12 cellular contexts compared by ENCODE assay signal in the genomic region with DNA sequence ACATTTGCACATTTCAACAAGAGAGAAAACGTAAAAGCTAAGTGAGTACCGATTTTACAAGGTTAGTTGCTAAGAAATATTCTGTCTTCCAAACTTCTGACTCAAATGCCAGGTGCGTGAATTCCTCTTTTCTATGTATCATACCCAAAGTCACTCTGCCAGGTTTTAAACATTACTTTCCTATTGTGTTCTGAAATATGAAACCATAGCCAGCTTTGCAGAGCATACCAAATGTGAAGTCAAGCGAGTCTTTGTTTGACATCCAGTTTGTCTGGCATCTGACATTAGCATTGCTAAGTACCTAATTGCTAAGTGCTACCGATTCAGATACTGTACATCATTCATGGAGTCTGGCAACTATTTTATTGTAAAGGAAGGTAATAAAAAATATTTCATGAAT.
DNase-seq lines count a peak whose midpoint lies in the region; ATAC-seq and TF ChIP-seq lines count a peak whose summit lies in the region.
"Had no signal": no experiment of that assay in that cellular context is flagged by ENCODE, and none has a peak within 500 bp of the region (broad histone marks: within the 10 kb centered on the region; RNA-seq: fewer than 3 reads in every experiment).

No MANE protein-coding gene starts in this region.

- POLR2A ChIA-PET in CD4-positive, alpha-beta memory T cell (lab: Charles Lee; ENCODE audit: partially characterized antibody) = no interaction called here

- H3K27ac Mint-ChIP-seq in CD4-positive, alpha-beta memory T cell = no peak overlapping the region

- CTCF ChIA-PET in mammary epithelial cell (lab: Charles Lee; ENCODE audit: low non-redundant PET) = no interaction called here
- CTCF ChIA-PET in CD4-positive, alpha-beta memory T cell (lab: Charles Lee; ENCODE audit: partially characterized antibody) = no interaction called here

- no peak overlapping the region for H3K9ac ChIP-seq in mammary epithelial cell (ENCODE audit: insufficient read depth, low read length)

- H3K9me3 Mint-ChIP-seq in CD4-positive, alpha-beta memory T cell = peaks cover 0 to 2% (median 0%) of the 10 kb centered on the region in 8 donors

- H4K20me1 ChIP-seq in mammary epithelial cell (ENCODE audit: insufficient read depth, low read length) = no peaks in the 10 kb centered on the region

- H3K4me2 ChIP-seq in mammary epithelial cell (ENCODE audit: insufficient read depth, low read depth, low read length) = peak overlapping the region; percentile 22

- no peak overlapping the region for H2AFZ ChIP-seq in mammary epithelial cell (ENCODE audit: low read depth, low read length)

- H3K4me3 ChIP-seq in MG63 (no peak overlapping the region), mammary epithelial cell (replicated peaks in 1 of 3; ENCODE audit: insufficient read depth in 1 of 3, low read depth in 2 of 3, low read length in 3 of 3) (no peak overlapping the region), left lung (no peak overlapping the region)
- H3K4me3 ChIP-seq in CD4-positive, alpha-beta memory T cell (ENCODE audit: low read length in 2 of 2) = no peak overlapping the region
- H3K4me3 ChIP-seq: prostate gland had no signal

- no peaks in the 10 kb centered on the region for H3K79me2 ChIP-seq in mammary epithelial cell (ENCODE audit: insufficient read depth, low read length)

- H3K4me1 ChIP-seq in mammary epithelial cell (ENCODE audit: insufficient read depth, low read length) = peaks cover 10% of the 10 kb centered on the region
- no peaks in the 10 kb centered on the region for H3K4me1 ChIP-seq in CD4-positive, alpha-beta memory T cell (ENCODE audit: insufficient read depth, low read length)
- H3K4me1 ChIP-seq in left lung = no peaks in the 10 kb centered on the region
- H3K4me1 ChIP-seq: prostate gland had no signal

- no peaks in the 10 kb centered on the region for H3K36me3 Mint-ChIP-seq in CD4-positive, alpha-beta memory T cell

- H3K9me3 ChIP-seq in MG63 = no peaks in the 10 kb centered on the region
- H3K9me3 ChIP-seq in mammary epithelial cell (replicated peaks; ENCODE audit: insufficient read depth, low read length) = no peaks in the 10 kb centered on the region
- H3K9me3 ChIP-seq in CD4-positive, alpha-beta memory T cell (ENCODE audit: control insufficient read depth in 1 of 2, low read length in 2 of 2) = no peaks in the 10 kb centered on the region
- H3K9me3 ChIP-seq in left lung = no peaks in the 10 kb centered on the region
- H3K9me3 ChIP-seq: prostate gland had no signal

- in situ Hi-C loops in ACHN (cut with HindIII; ENCODE audit: low pct_ligation_motif_present, low pct_unique_long_range_greater_than_20kb, low sequenced_read_pairs) = no loop called here
- in situ Hi-C loops in mammary epithelial cell (cut with MboI; ENCODE audit: low sequenced_read_pairs in 2 of 2) = no loop called here

- no peaks in the 10 kb centered on the region for H3K4me1 Mint-ChIP-seq in CD4-positive, alpha-beta memory T cell

- peak; percentile 71 for DNase-seq in ACHN
- DNase-seq in MG63 = peak; percentile 18
- peak; percentile 81 to 88 for DNase-seq in NCI-H526 (lab: John Stamatoyannopoulos, UW)
- DNase-seq in mammary epithelial cell = peak; percentile 82
- no peak for DNase-seq in mesenteric fat pad (ENCODE audit: low spot score)
- no peak for DNase-seq in CD4-positive, alpha-beta memory T cell
- DNase-seq in left lung = no peak
- DNase-seq in activated naive CD4-positive, alpha-beta T cell treated with anti-CD3 and anti-CD28 coated beads, Interleukin-2, amount 50 U/mL, for 16 hours = no peak
- DNase-seq: activated CD4-positive, alpha-beta T cell treated with anti-CD3 and anti-CD28 coated beads, Interleukin-2, amount 50 U/mL, for 48 hours; KG1; T-helper 2 cell had no signal

- no peak overlapping the region for H3K4me3 Mint-ChIP-seq in CD4-positive, alpha-beta memory T cell

- H3K27me3 ChIP-seq in MG63 (no peaks in the 10 kb centered on the region), mammary epithelial cell (ENCODE audit: insufficient read depth, low read length) (no peaks in the 10 kb centered on the region), left lung (no peaks in the 10 kb centered on the region)
- no peaks in the 10 kb centered on the region for H3K27me3 ChIP-seq in CD4-positive, alpha-beta memory T cell (ENCODE audit: insufficient read depth, low read length)

- no TSS peak for BruUV-seq in mammary epithelial cell (replicated peaks; lab: Mats Ljungman, UMichigan)

- H3K36me3 ChIP-seq in MG63 (no peaks in the 10 kb centered on the region), mammary epithelial cell (ENCODE audit: insufficient read depth, low read length) (no peaks in the 10 kb centered on the region), left lung (no peaks in the 10 kb centered on the region)
- H3K36me3 ChIP-seq in CD4-positive, alpha-beta memory T cell (ENCODE audit: insufficient read depth, low read length) = no peaks in the 10 kb centered on the region
- H3K36me3 ChIP-seq: prostate gland had no signal

- dilution Hi-C loops in mammary epithelial cell (cut with HindIII; ENCODE audit: low sequenced_read_pairs) = no loop called here

- 3% methylated on average over 5 of the region's 5 CpGs for WGBS in mammary epithelial cell (ENCODE audit: low coverage, missing lambda C conversion rate)

- peaks cover 0 to 5% of the 10 kb centered on the region in 2 donors for H3K27me3 Mint-ChIP-seq in CD4-positive, alpha-beta memory T cell

- H3K27ac ChIP-seq in mammary epithelial cell (ENCODE audit: insufficient read depth, low read depth, low read length) (no peak overlapping the region), left lung (no peak overlapping the region)
- no peak overlapping the region for H3K27ac ChIP-seq in CD4-positive, alpha-beta memory T cell (ENCODE audit: low read depth, low read length)
- H3K27ac ChIP-seq: prostate gland had no signal

- TF ChIP-seq CTCF in mammary epithelial cell (conservative IDR thresholded peaks at IDR 0.05 in 1 of 2, IDR thresholded peaks at IDR 0.05 in 1 of 2; ENCODE audit: extremely low read depth in 1 of 2, insufficient read depth in 1 of 2, low read depth in 1 of 2, low read length in 2 of 2) (no peak), left lung (IDR thresholded peaks at IDR 0.05) (no peak)

- ATAC-seq in left lung = no peak

- intact Hi-C loops in mammary epithelial cell (cut with micrococcal nuclease) (no loop called here), left lung (cut with DNase I) (no loop called here)
- intact Hi-C loops in CD4-positive, alpha-beta memory T cell (cut with micrococcal nuclease) = no loop called here

Comparison
In these comparisons a context has a peak if more than half of its experiments do, and no peak if none do; other contexts are left out.
1. DNase-seq: peak in ACHN (single experiment), MG63 (single experiment), NCI-H526 (2 of 2) and mammary epithelial cell (single experiment); none in mesenteric fat pad (single experiment), CD4-positive, alpha-beta memory T cell (0 of 5), left lung (0 of 2) and activated naive CD4-positive, alpha-beta T cell treated with anti-CD3 and anti-CD28 coated beads, Interleukin-2, amount 50 U/mL, for 16 hours (single experiment).